16 cellular contexts compared by ENCODE assay signal in genomic region chr11:61290905-61291690, GRCh38. TPM values are rescaled to one million over a fixed set of nuclear protein-coding genes. Genes with fewer than 3 reads are reported as not detected.
DNase-seq lines count a peak whose midpoint lies in the region; ATAC-seq and TF ChIP-seq lines count a peak whose summit lies in the region.
"Had no signal": no experiment of that assay in that cellular context is flagged by ENCODE, and none has a peak within 500 bp of the region (broad histone marks: within the 10 kb centered on the region; RNA-seq: fewer than 3 reads in every experiment).

No MANE protein-coding gene starts in this region.

- H3K27me3 ChIP-seq in OCI-LY3 (ENCODE audit: low read depth, low read length), result no peaks in the 10 kb centered on the region
- H3K27me3 ChIP-seq in hepatocyte, result no peaks in the 10 kb centered on the region
- H3K27me3 ChIP-seq: BE2C had no signal

- H3K9ac ChIP-seq in OCI-LY3 (ENCODE audit: low read length), result no peak overlapping the region

- ATAC-seq in HG03460 (IDR thresholded peaks at IDR 0.05; ENCODE audit: unreplicated experiment), result no peak

- H3K9me3 Mint-ChIP-seq in type B pancreatic cell, result no peaks in the 10 kb centered on the region

- WGBS in hepatocyte (ENCODE audit: low lambda C conversion rate, missing lambda C conversion rate), result 92% methylated on average over 12 of the region's 12 CpGs

- H3K79me2 ChIP-seq in OCI-LY3 (ENCODE audit: low read length) (peaks cover 20% of the 10 kb centered on the region), hepatocyte (peaks cover 10% of the 10 kb centered on the region)

- peaks cover 16% of the 10 kb centered on the region for H3K27me3 Mint-ChIP-seq in type B pancreatic cell

- H3K36me3 ChIP-seq in OCI-LY3 (replicated peaks; ENCODE audit: low read depth, low read length), result peaks cover 2% of the 10 kb centered on the region
- no peaks in the 10 kb centered on the region for H3K36me3 ChIP-seq in hepatocyte (replicated peaks; ENCODE audit: insufficient read depth, low read depth)
- H3K36me3 ChIP-seq: BE2C had no signal

- H3K4me1 ChIP-seq in OCI-LY3 (ENCODE audit: low read length), result peaks cover 9% of the 10 kb centered on the region; the same call in 1 of the 2 replicates
- H3K4me1 ChIP-seq in hepatocyte (ENCODE audit: insufficient read depth), result peaks cover 14% of the 10 kb centered on the region
- H3K4me1 ChIP-seq: BE2C had no signal

- CTCF ChIA-PET in GM10248 (lab: Yijun Ruan, JAX), result interaction anchor here (0.9 to 2.1 kb wide), 3 partner anchors 11 to 37 kb away, joined by 3 to 6 read pairs (median 3); no protein-coding TSS in a partner anchor

- H2AFZ ChIP-seq in OCI-LY3 (ENCODE audit: low read depth, low read length) (no peak overlapping the region), hepatocyte (no peak overlapping the region)

- peak; percentile 21 for TF ChIP-seq CTCF in GM10248 (IDR thresholded peaks at IDR 0.05; ENCODE audit: control extremely low read depth, extremely low read depth, low read depth, missing control alignments)
- TF ChIP-seq CTCF in OCI-LY3 (IDR thresholded peaks at IDR 0.05; ENCODE audit: low read depth, low read length), result peak; percentile 42
- TF ChIP-seq CTCF in epithelial cell of proximal tubule (conservative IDR thresholded peaks at IDR 0.05; ENCODE audit: low read depth, low read length), result peak; percentile 4
- TF ChIP-seq CTCF in type B pancreatic cell (conservative IDR thresholded peaks at IDR 0.05), result no peak
- TF ChIP-seq CTCF in hepatocyte (IDR thresholded peaks at IDR 0.05; ENCODE audit: poor library complexity), result no peak

- H3K4me1 Mint-ChIP-seq in type B pancreatic cell (ENCODE audit: unreplicated experiment), result peaks cover 10% of the 10 kb centered on the region

- no peaks in the 10 kb centered on the region for H3K9me3 ChIP-seq in OCI-LY3 (ENCODE audit: insufficient read depth, low read length)
- H3K9me3 ChIP-seq in hepatocyte (ENCODE audit: low read depth), result no peaks in the 10 kb centered on the region
- H3K9me3 ChIP-seq: BE2C had no signal

- no peaks in the 10 kb centered on the region for H3K9me2 ChIP-seq in hepatocyte (replicated peaks; ENCODE audit: insufficient read depth)

- no peak overlapping the region for H3K27ac Mint-ChIP-seq in type B pancreatic cell
- H3K27ac Mint-ChIP-seq: activated naive CD8-positive, alpha-beta T cell had no signal

- H3K4me3 Mint-ChIP-seq in type B pancreatic cell, result no peak overlapping the region
- H3K4me3 Mint-ChIP-seq: activated naive CD8-positive, alpha-beta T cell had no signal

- H3K4me3 ChIP-seq in OCI-LY3 (ENCODE audit: low read length), result no peak overlapping the region
- no peak overlapping the region for H3K4me3 ChIP-seq in epithelial cell of proximal tubule (ENCODE audit: low read depth, low read length)
- no peak overlapping the region for H3K4me3 ChIP-seq in hepatocyte

- H4K20me1 ChIP-seq in OCI-LY3 (ENCODE audit: insufficient read depth, low read length) (no peaks in the 10 kb centered on the region), hepatocyte (ENCODE audit: insufficient read depth, poor library complexity, severe bottlenecking) (no peaks in the 10 kb centered on the region)

- POLR2A ChIA-PET in GM10248 (lab: Yijun Ruan, JAX), result no interaction called here

- H3K36me3 Mint-ChIP-seq in type B pancreatic cell, result peaks cover 5% of the 10 kb centered on the region

- H3K4me2 ChIP-seq in OCI-LY3 (ENCODE audit: low read length), result no peak overlapping the region
- H3K4me2 ChIP-seq in hepatocyte, result no peak overlapping the region

- no peak overlapping the region for H3K27ac ChIP-seq in OCI-LY3 (ENCODE audit: low read length)
- no peak overlapping the region for H3K27ac ChIP-seq in hepatocyte

- DNase-seq in 8988T (peak; percentile 62), GM10248 (ENCODE audit: extremely low spot score) (no peak), epithelial cell of proximal tubule (ENCODE audit: low read depth) (no peak), type B pancreatic cell (ENCODE audit: extremely low spot score, unreplicated experiment) (no peak), hepatocyte (ENCODE audit: low spot score) (no peak)
- DNase-seq in activated CD8-positive, alpha-beta memory T cell treated with anti-CD3 and anti-CD28 coated beads for 24 hours, result no peak
- DNase-seq: BE2C, DMS53, glutamatergic neuron, NCI-H146, substantia nigra had no signal

RNA-seq across cellular contexts. Expression of gene VWCE, which starts 4.0 kb away (rescaled TPM):
- total RNA-seq in epithelial cell of proximal tubule (0.65 and 3.5 TPM in 2 replicates), type B pancreatic cell (ENCODE audit: low replicate concordance) (5.4 and 20.0 TPM in 2 replicates), hepatocyte (6.7 and 7.8 TPM in 2 replicates)
- 11.0 and 13.4 TPM in 2 replicates for polyA plus RNA-seq in hepatocyte

RNA-seq across cellular contexts. Expression of gene DDB1, which starts 41.8 kb away (rescaled TPM):
- total RNA-seq in epithelial cell of proximal tubule, result 175 and 218 TPM in 2 replicates
- total RNA-seq in type B pancreatic cell (ENCODE audit: low replicate concordance), result 234 and 279 TPM in 2 replicates
- 207 and 215 TPM in 2 replicates for total RNA-seq in hepatocyte
- polyA plus RNA-seq in hepatocyte, result 166 and 177 TPM in 2 replicates

RNA-seq across cellular contexts. Expression of gene TKFC, which starts 41.9 kb away (rescaled TPM):
- total RNA-seq in epithelial cell of proximal tubule (22.3 and 22.9 TPM in 2 replicates), type B pancreatic cell (ENCODE audit: low replicate concordance) (66.9 and 72.6 TPM in 2 replicates), hepatocyte (41.5 and 42.3 TPM in 2 replicates)
- 98.4 and 104 TPM in 2 replicates for polyA plus RNA-seq in hepatocyte

RNA-seq across cellular contexts. Expression of gene PGA5, which starts 50.1 kb away (rescaled TPM):
- not detected in 2 replicates for total RNA-seq in epithelial cell of proximal tubule
- total RNA-seq in type B pancreatic cell (ENCODE audit: low replicate concordance), result 0.62 and 2.9 TPM in 2 replicates
- total RNA-seq in hepatocyte, result 0.77 and 1.5 TPM in 2 replicates
- polyA plus RNA-seq in hepatocyte, result 1.8 and 2.7 TPM in 2 replicates
- total RNA-seq: endothelial cell of umbilical vein, H4 had no signal
- polyA plus RNA-seq: endothelial cell of umbilical vein had no signal

Comparison
In these comparisons a context has a peak if more than half of its experiments do, and no peak if none do; other contexts are left out.
1. CTCF ChIP-seq: peak in GM10248 (single experiment), OCI-LY3 (single experiment) and epithelial cell of proximal tubule (single experiment); none in type B pancreatic cell (single experiment) and hepatocyte (single experiment).